In the genomic region with DNA sequence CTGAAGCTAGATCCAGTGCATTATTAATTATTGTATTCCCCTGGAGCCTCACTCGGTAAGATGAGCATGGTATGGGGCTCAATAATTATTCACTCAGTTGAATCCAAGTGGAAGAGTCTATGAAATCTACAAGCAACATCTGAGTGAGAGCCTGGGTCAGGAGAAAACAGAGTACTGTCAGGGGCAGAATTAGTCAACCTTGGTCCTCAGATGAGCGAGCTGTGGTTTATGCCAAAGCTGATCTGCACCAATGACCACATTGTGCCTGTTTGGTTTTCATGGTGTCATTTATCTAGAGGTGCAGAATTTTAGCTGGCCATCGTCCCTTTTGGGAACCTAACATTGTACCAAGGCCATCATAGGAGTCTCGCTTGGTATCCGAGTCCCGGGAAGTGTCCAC, we compare ENCODE assay signal across 1 cellular context.
TF ChIP-seq lines count a peak whose summit lies in the region.

No MANE protein-coding gene starts in this region.

TF ChIP-seq in H1, 55 proteins besides CTCF, POLR2A, EP300 and RAD21 (continued from another document):
- TF ChIP-seq NRF1 (IDR thresholded peaks at IDR 0.05; ENCODE audit: low read depth, low read length), result no peak
- no peak for TF ChIP-seq CREB1 (IDR thresholded peaks at IDR 0.05)
- no peak for TF ChIP-seq JUND (IDR thresholded peaks at IDR 0.05; ENCODE audit: low read length)
- no peak for TF ChIP-seq PHF8 (conservative IDR thresholded peaks at IDR 0.05; ENCODE audit: low read depth, low read length)
- TF ChIP-seq TEAD4 (IDR thresholded peaks at IDR 0.05; ENCODE audit: low read depth, low read length), result no peak
- no peak for TF ChIP-seq SRF (IDR thresholded peaks at IDR 0.05; ENCODE audit: low read depth, low read length)
- TF ChIP-seq, protein P1, sequence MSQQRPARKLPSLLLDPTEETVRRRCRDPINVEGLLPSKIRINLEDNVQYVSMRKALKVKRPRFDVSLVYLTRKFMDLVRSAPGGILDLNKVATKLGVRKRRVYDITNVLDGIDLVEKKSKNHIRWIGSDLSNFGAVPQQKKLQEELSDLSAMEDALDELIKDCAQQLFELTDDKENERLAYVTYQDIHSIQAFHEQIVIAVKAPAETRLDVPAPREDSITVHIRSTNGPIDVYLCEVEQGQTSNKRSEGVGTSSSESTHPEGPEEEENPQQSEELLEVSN (IDR thresholded peaks at IDR 0.05), result no peak
- TF ChIP-seq CBX8 (IDR thresholded peaks at IDR 0.05; ENCODE audit: borderline replicate concordance, low read depth, low read length), result no peak
- TF ChIP-seq, protein P2, sequence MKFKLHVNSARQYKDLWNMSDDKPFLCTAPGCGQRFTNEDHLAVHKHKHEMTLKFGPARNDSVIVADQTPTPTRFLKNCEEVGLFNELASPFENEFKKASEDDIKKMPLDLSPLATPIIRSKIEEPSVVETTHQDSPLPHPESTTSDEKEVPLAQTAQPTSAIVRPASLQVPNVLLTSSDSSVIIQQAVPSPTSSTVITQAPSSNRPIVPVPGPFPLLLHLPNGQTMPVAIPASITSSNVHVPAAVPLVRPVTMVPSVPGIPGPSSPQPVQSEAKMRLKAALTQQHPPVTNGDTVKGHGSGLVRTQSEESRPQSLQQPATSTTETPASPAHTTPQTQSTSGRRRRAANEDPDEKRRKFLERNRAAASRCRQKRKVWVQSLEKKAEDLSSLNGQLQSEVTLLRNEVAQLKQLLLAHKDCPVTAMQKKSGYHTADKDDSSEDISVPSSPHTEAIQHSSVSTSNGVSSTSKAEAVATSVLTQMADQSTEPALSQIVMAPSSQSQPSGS (IDR thresholded peaks at IDR 0.05; ENCODE audit: low read length), result no peak
- no peak for TF ChIP-seq TAF7 (optimal IDR thresholded peaks at IDR 0.05; ENCODE audit: borderline replicate concordance, low read depth, low read length)
- no peak for TF ChIP-seq TCF12 (IDR thresholded peaks at IDR 0.05; ENCODE audit: low read depth, low read length)
- TF ChIP-seq EZH2 (IDR thresholded peaks at IDR 0.05; ENCODE audit: low read depth, low read length, severe bottlenecking), result no peak
- TF ChIP-seq HDAC2 (IDR thresholded peaks at IDR 0.05; ENCODE audit: borderline replicate concordance in 1 of 2, low read depth in 2 of 2, low read length in 2 of 2), result no peak
- no peak for TF ChIP-seq TBP (IDR thresholded peaks at IDR 0.05; ENCODE audit: low read depth, low read length)
- TF ChIP-seq CHD1 (IDR thresholded peaks at IDR 0.05; ENCODE audit: low read depth, low read length), result no peak
